16 cellular contexts compared by ENCODE assay signal in the genomic region with DNA sequence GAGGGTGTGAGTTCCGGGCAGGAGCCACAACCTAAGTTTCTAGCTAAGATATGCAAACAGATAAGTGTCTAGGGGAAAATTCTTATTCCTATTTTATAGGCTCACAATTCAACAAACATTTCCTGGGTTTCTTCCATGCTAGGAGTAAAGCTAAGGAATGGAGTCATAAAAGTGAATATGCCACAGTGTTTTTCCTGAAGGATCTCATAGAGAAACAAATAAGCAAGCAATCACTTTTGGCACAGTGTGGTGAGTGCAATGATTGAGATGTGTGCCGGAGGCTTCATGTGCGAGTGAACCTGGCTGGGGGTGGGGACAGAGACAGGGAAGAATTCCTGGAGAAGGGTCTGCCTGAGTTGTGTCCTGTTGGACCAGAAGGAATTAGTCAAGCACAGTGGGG.
"Had no signal": no experiment of that assay in that cellular context is flagged by ENCODE, and none has a peak within 500 bp of the region (broad histone marks: within the 10 kb centered on the region; RNA-seq: fewer than 3 reads in every experiment).

No MANE protein-coding gene starts in this region.

- DNase-seq: activated CD4-positive, alpha-beta memory T cell treated with anti-CD3 and anti-CD28 coated beads for 36 hours; activated CD4-positive, alpha-beta T cell treated with anti-CD3 and anti-CD28 coated beads for 1 hour; activated effector memory CD4-positive, alpha-beta T cell treated with anti-CD3 and anti-CD28 coated beads, Interleukin-2, amount 50 U/mL, for 16 hours; activated T-cell treated with anti-CD3 and anti-CD28 coated beads, Interleukin-2, amount 50 U/mL, for 4 hours; dorsolateral prefrontal cortex; left cardiac atrium; occipital lobe; sigmoid colon; stimulated activated CD4-positive, alpha-beta T cell treated with anti-CD3 and anti-CD28 coated beads, Interleukin-4, amount 100 ng/mL, for 1 hour; stimulated activated CD8-positive, alpha-beta memory T cell treated with anti-CD3 and anti-CD28 coated beads, Interleukin-4, amount 100 ng/mL, for 48 hours; stimulated activated naive CD8-positive, alpha-beta T cell treated with anti-CD3 and anti-CD28 coated beads, Interleukin-15, Interleukin-2, amounts not matched to agents 100 U/mL and 50 U/mL, for 24 hours; T-helper 9 cell had no signal

- ATAC-seq: stimulated activated naive CD8-positive, alpha-beta T cell treated with anti-CD3 and anti-CD28 coated beads, Interleukin-15, Interleukin-2, amounts not matched to agents 100 U/mL and 50 U/mL, for 24 hours had no signal

- H3K27ac ChIP-seq: breast epithelium, dorsolateral prefrontal cortex, esophagus muscularis mucosa, foreskin keratinocyte, prostate gland had no signal

- H3K4me1 ChIP-seq: breast epithelium had no signal

- H3K36me3 ChIP-seq: breast epithelium, esophagus muscularis mucosa, prostate gland, sigmoid colon had no signal

- H3K27me3 ChIP-seq: breast epithelium, esophagus muscularis mucosa, sigmoid colon had no signal

- H3K9me3 ChIP-seq: breast epithelium, esophagus muscularis mucosa, prostate gland, sigmoid colon had no signal

- H3K4me3 ChIP-seq: prostate gland had no signal
